1 cellular context compared by ENCODE assay signal in genomic region chr10:18178862-18179483, GRCh38.
TF ChIP-seq lines count a peak whose summit lies in the region.

No MANE protein-coding gene starts in this region.

TF ChIP-seq in IMR-90, 13 proteins besides CTCF, POLR2A, EP300 and RAD21:
- TF ChIP-seq MAFK (IDR thresholded peaks at IDR 0.05; ENCODE audit: low read depth, low read length) (no peak), CHD1 (IDR thresholded peaks at IDR 0.05; ENCODE audit: low read depth, low read length) (no peak), SMC3 (IDR thresholded peaks at IDR 0.05; ENCODE audit: low read depth, low read length) (no peak), USF2 (IDR thresholded peaks at IDR 0.05; ENCODE audit: low read depth, low read length) (no peak)
- TF ChIP-seq, protein P1, sequence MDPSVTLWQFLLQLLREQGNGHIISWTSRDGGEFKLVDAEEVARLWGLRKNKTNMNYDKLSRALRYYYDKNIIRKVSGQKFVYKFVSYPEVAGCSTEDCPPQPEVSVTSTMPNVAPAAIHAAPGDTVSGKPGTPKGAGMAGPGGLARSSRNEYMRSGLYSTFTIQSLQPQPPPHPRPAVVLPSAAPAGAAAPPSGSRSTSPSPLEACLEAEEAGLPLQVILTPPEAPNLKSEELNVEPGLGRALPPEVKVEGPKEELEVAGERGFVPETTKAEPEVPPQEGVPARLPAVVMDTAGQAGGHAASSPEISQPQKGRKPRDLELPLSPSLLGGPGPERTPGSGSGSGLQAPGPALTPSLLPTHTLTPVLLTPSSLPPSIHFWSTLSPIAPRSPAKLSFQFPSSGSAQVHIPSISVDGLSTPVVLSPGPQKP (IDR thresholded peaks at IDR 0.05; ENCODE audit: borderline replicate concordance, low read depth, low read length): no peak
